In genomic region chr20:50216543-50217206, GRCh38 we compare ENCODE assay signal across 19 cellular contexts. TPM values are rescaled to one million over a fixed set of nuclear protein-coding genes. Genes with fewer than 3 reads are reported as not detected.
DNase-seq lines count a peak whose midpoint lies in the region; ATAC-seq and TF ChIP-seq lines count a peak whose summit lies in the region.
"Had no signal": no experiment of that assay in that cellular context is flagged by ENCODE, and none has a peak within 500 bp of the region (broad histone marks: within the 10 kb centered on the region; RNA-seq: fewer than 3 reads in every experiment).

No MANE protein-coding gene starts in this region.

- H2AK5ac ChIP-seq in neuronal stem cell (ENCODE audit: low read depth, low read length) = peak overlapping the region; percentile 21

- H3K4me1 ChIP-seq in neuronal stem cell (ENCODE audit: control insufficient read depth in 2 of 2, insufficient read depth in 1 of 2, low read depth in 1 of 2, low read length in 2 of 2) = peaks cover 0 to 7% of the 10 kb centered on the region in 2 donors
- H3K4me1 ChIP-seq: uterus had no signal

- H2AFZ ChIP-seq in neuronal stem cell (ENCODE audit: low read length) = no peak overlapping the region

- ATAC-seq in WTC11 = no peak
- no peak for ATAC-seq in HG03039 (IDR thresholded peaks at IDR 0.05; ENCODE audit: unreplicated experiment)
- no peak for ATAC-seq in GM19467 (IDR thresholded peaks at IDR 0.05; ENCODE audit: unreplicated experiment)
- ATAC-seq: left lobe of liver, sciatic nerve had no signal

- no TSS peak for BruUV-seq in Calu3 (replicated peaks; lab: Mats Ljungman, UMichigan)

- H3K27me3 Mint-ChIP-seq in Calu3 (ENCODE audit: unreplicated experiment) (no peaks in the 10 kb centered on the region), WTC11 (ENCODE audit: low read depth) (peaks cover 2% of the 10 kb centered on the region; the same call in 1 of the 2 replicates)
- H3K27me3 Mint-ChIP-seq: activated naive CD4-positive, alpha-beta T cell treated with anti-CD3 and anti-CD28 coated beads, Interleukin-2, amount 50 U/mL, for 24 hours had no signal

- peak overlapping the region; percentile 32 for H3K18ac ChIP-seq in neuronal stem cell (ENCODE audit: low read length)

- H3K36me3 Mint-ChIP-seq in Calu3 (ENCODE audit: insufficient read depth, unreplicated experiment) = peaks cover 3% of the 10 kb centered on the region
- H3K36me3 Mint-ChIP-seq in WTC11 = no peaks in the 10 kb centered on the region
- H3K36me3 Mint-ChIP-seq: activated naive CD4-positive, alpha-beta T cell treated with anti-CD3 and anti-CD28 coated beads, Interleukin-2, amount 50 U/mL, for 24 hours; CD4-positive, alpha-beta memory T cell had no signal

- peaks cover 0 to 29% (median 0%) of the 10 kb centered on the region in 3 experiments for H3K27me3 ChIP-seq in neuronal stem cell (ENCODE audit: control insufficient read depth in 3 of 3, insufficient read depth in 3 of 3, low read depth in 1 of 3, low read length in 3 of 3)
- H3K27me3 ChIP-seq: uterus had no signal

- H3K4me1 Mint-ChIP-seq in Calu3 (ENCODE audit: low read depth, unreplicated experiment) = peaks cover 73% of the 10 kb centered on the region
- H3K4me1 Mint-ChIP-seq in WTC11 = peaks cover 11% of the 10 kb centered on the region

- H2BK5ac ChIP-seq in neuronal stem cell (ENCODE audit: low read length) = peak overlapping the region; percentile 29

- H4K8ac ChIP-seq in neuronal stem cell (ENCODE audit: low read depth, low read length) = no peak overlapping the region

- no peak overlapping the region for H2BK12ac ChIP-seq in neuronal stem cell (ENCODE audit: low read length)

- H3K36me3 ChIP-seq in neuronal stem cell (replicated peaks in 1 of 2; ENCODE audit: control insufficient read depth in 2 of 2, insufficient read depth in 2 of 2, low read length in 2 of 2) = no peaks in the 10 kb centered on the region
- H3K36me3 ChIP-seq: uterus had no signal

- H3K4me3 Mint-ChIP-seq in Calu3 (ENCODE audit: low read depth, unreplicated experiment) = peak overlapping the region; percentile 31
- H3K4me3 Mint-ChIP-seq in WTC11 = no peak overlapping the region
- H3K4me3 Mint-ChIP-seq: activated naive CD4-positive, alpha-beta T cell treated with anti-CD3 and anti-CD28 coated beads, Interleukin-2, amount 50 U/mL, for 24 hours; CD4-positive, alpha-beta memory T cell; H9 had no signal

- no peaks in the 10 kb centered on the region for H3K79me1 ChIP-seq in neuronal stem cell (ENCODE audit: low read depth, low read length)

- H3K9ac ChIP-seq in neuronal stem cell (ENCODE audit: low read depth, low read length, poor library complexity) = no peak overlapping the region

- no peaks in the 10 kb centered on the region for H3K9me3 ChIP-seq in neuronal stem cell (replicated peaks in 1 of 2; ENCODE audit: control insufficient read depth in 2 of 2, insufficient read depth in 1 of 2, low read depth in 1 of 2, low read length in 2 of 2)
- H3K9me3 ChIP-seq: uterus had no signal

- H3K14ac ChIP-seq in neuronal stem cell (ENCODE audit: low read length) = no peak overlapping the region

- TF ChIP-seq CTCF in Calu3 (IDR thresholded peaks at IDR 0.05; ENCODE audit: unreplicated experiment) = no peak
- TF ChIP-seq CTCF in WTC11 (IDR thresholded peaks at IDR 0.05) = no peak

- no peak overlapping the region for H3K27ac ChIP-seq in neuronal stem cell (replicated peaks; ENCODE audit: low read length)
- H3K27ac ChIP-seq: uterus had no signal

- H3K4me2 ChIP-seq in neuronal stem cell (ENCODE audit: insufficient read depth, low read length, poor library complexity, severe bottlenecking) = no peak overlapping the region

- peak overlapping the region; percentile 79 for H2BK15ac ChIP-seq in neuronal stem cell (ENCODE audit: low read length)

- H2BK120ac ChIP-seq in neuronal stem cell (ENCODE audit: low read depth, low read length) = no peak overlapping the region

- DNase-seq in Calu3 (no peak), NCI-H2107 (lab: John Stamatoyannopoulos, UW) (peak; percentile 46), WTC11 (ENCODE audit: low spot score) (no peak), neuronal stem cell (ENCODE audit: low spot score) (no peak), T-helper 1 cell (no peak), DMS 273 (lab: John Stamatoyannopoulos, UW; ENCODE audit: unreplicated experiment) (no peak)
- DNase-seq: activated CD4-positive, alpha-beta T cell treated with anti-CD3 and anti-CD28 coated beads, Interleukin-2, amount 50 U/mL, for 48 hours; activated T-cell treated with anti-CD3 and anti-CD28 coated beads, Interleukin-2, amount 50 U/mL, for 1 hour; CD4-positive, alpha-beta memory T cell; DND-41; H9; NCI-H2081; RPMI8226; uterus had no signal

- H4K91ac ChIP-seq in neuronal stem cell (ENCODE audit: low read depth, low read length, poor library complexity) = no peak overlapping the region

- no peak overlapping the region for H3K23ac ChIP-seq in neuronal stem cell (ENCODE audit: low read depth, low read length, poor library complexity)

- no CpG with 5 or more reads among the region's 4 CpGs for WGBS in neuronal stem cell (ENCODE audit: extremely low coverage in 2 of 2, insufficient read length in 2 of 2, insufficient replicate concordance in 1 of 2), 2 donors

- H3K27ac Mint-ChIP-seq in Calu3 (ENCODE audit: unreplicated experiment) (peak overlapping the region; percentile 65), WTC11 (no peak overlapping the region)
- H3K27ac Mint-ChIP-seq: activated naive CD4-positive, alpha-beta T cell treated with anti-CD3 and anti-CD28 coated beads, Interleukin-2, amount 50 U/mL, for 24 hours; CD4-positive, alpha-beta memory T cell had no signal

- CTCF ChIA-PET in Calu3 (lab: Charles Lee) = interaction anchor here (0.9 to 1.4 kb wide), 5 partner anchors 10 to 28 kb away, joined by 3 to 6 read pairs (median 4); no protein-coding TSS in a partner anchor
- CTCF ChIA-PET in WTC11 (lab: Charles Lee) = interaction anchor here (0.6 to 1.1 kb wide), 3 partner anchors 11 to 247 kb away, joined by 3 read pairs; no protein-coding TSS in a partner anchor

- H3K4ac ChIP-seq in neuronal stem cell (ENCODE audit: low read length) = no peak overlapping the region

- no peaks in the 10 kb centered on the region for H3K9me3 Mint-ChIP-seq in Calu3 (ENCODE audit: low read depth, unreplicated experiment)
- H3K9me3 Mint-ChIP-seq in WTC11 = peaks cover 5% of the 10 kb centered on the region; the same call in 1 of the 2 replicates
- H3K9me3 Mint-ChIP-seq: activated naive CD4-positive, alpha-beta T cell treated with anti-CD3 and anti-CD28 coated beads, Interleukin-2, amount 50 U/mL, for 24 hours; H9 had no signal

- intact Hi-C loops in Calu3 (cut with micrococcal nuclease; ENCODE audit: unreplicated experiment) = no loop called here

- no peak overlapping the region for H3K4me3 ChIP-seq in neuronal stem cell (ENCODE audit: low read length in 2 of 2)
- H3K4me3 ChIP-seq: uterus had no signal

- POLR2A ChIA-PET in WTC11 (lab: Charles Lee) = interaction anchor here (0.6 kb wide), 1 partner anchor 10 kb away, joined by 8 read pairs; no protein-coding TSS in a partner anchor

TF ChIP-seq in WTC11, 78 proteins besides CTCF, POLR2A, EP300 and RAD21:
- TF ChIP-seq E2F5 (CRISPR knock-in tag; IDR thresholded peaks at IDR 0.05) (no peak), ZNF423 (CRISPR knock-in tag; IDR thresholded peaks at IDR 0.05) (peak; percentile 64; the same call in 1 of the 2 replicates), RORB (CRISPR knock-in tag; IDR thresholded peaks at IDR 0.05) (no peak)
TF ChIP-seq in WTC11: peak in this region for 1.

RNA-seq across cellular contexts. Expression of gene CEBPB, which starts 26.0 kb away (rescaled TPM):
- total RNA-seq in Calu3 (2022) = 137 and 147 TPM in 2 replicates
- total RNA-seq in WTC11 (2021) = 23.5 to 29.1 TPM (median 25.6 TPM) in 3 replicates
- 3.2 TPM for polyA plus RNA-seq in neuronal stem cell (2013, experiment 1 of 2)
- polyA plus RNA-seq in neuronal stem cell (2013, experiment 2 of 2) = 3.2 TPM
